Comparison of ENCODE assay signal across 1 cellular context in the genomic region with DNA sequence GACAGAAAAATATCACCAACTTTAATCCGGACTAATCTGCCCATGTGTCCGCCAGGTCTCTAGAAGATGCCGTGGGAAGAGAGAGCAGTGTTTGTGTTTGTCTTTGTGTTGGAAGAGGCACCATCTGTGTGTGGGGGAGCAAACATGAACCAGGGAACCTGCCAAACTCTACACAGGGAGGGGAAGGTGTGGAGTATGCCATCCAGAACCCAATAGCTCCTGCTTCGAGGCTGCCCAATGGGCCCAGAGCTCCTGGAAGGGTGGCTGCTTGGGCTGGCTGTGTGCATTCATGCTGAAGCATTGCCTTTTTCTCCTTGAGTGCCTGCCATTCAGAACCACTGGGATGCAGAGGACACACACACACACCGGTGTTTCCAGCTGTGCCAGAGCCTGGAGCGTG.
TF ChIP-seq lines count a peak whose summit lies in the region.

No MANE protein-coding gene starts in this region.

TF ChIP-seq in HepG2, 621 proteins besides CTCF, POLR2A, EP300 and RAD21 (continued from another document):
- TF ChIP-seq, protein P1, sequence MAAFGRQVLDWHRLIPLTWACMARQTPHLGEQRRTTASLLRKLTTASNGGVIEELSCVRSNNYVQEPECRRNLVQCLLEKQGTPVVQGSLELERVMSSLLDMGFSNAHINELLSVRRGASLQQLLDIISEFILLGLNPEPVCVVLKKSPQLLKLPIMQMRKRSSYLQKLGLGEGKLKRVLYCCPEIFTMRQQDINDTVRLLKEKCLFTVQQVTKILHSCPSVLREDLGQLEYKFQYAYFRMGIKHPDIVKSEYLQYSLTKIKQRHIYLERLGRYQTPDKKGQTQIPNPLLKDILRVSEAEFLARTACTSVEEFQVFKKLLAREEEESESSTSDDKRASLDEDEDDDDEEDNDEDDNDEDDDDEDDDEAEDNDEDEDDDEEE (CRISPR knock-in tag; IDR thresholded peaks at IDR 0.05): no peak
- TF ChIP-seq ZNF83 (CRISPR knock-in tag; IDR thresholded peaks at IDR 0.05; ENCODE audit: borderline replicate concordance): no peak
- no peak for TF ChIP-seq MTA1 (CRISPR knock-in tag; IDR thresholded peaks at IDR 0.05; ENCODE audit: borderline replicate concordance)
- TF ChIP-seq IRF2 (CRISPR knock-in tag; IDR thresholded peaks at IDR 0.05): no peak
- TF ChIP-seq GLI4 (CRISPR knock-in tag; IDR thresholded peaks at IDR 0.05; ENCODE audit: borderline replicate concordance): no peak
